Comparison of ENCODE assay signal across 2 cellular contexts in the genomic region with DNA sequence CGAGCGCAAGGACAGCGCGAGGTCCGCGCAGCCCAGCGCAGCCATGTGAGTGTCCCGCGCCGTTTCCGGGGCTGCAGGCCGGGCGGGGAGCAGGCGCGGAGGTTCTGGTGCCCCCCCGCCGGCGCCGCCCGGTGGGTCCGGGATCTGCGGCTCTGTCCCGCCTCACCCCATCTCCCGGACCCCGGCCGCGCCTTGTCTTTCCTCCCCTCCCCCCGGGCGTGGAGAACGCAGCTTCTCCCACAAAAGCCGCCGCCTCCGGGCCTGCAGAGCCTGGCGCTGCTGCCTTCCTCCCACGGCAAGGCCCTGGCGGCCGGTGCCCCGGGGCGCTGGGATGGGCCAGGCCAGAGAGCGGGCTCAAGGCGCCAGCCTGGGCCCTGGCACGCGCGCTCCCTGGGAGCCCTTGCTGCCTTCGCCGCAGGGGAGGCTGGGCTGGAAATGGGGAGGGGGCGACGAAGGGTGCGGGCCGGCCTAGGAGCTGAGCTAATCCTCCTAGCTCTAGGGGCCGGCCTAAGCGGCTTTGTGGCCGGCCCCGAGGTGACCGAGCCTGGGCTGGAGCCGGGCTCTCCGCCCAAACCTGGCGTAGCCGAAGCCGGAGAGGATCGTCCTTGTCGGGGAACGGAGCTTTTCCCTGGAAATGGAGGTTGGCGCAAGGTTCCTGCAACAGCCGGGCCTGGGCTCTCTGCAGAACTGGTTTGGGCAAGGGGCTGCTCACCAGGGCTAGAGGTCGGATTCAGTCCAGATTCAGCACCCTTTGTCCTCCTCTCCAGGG.
TF ChIP-seq lines count a peak whose summit lies in the region.

No MANE protein-coding gene starts in this region.

TF ChIP-seq in GM23338, 12 proteins besides CTCF, POLR2A, EP300 and RAD21 (continued from another document):
- TF ChIP-seq POLR2AphosphoS5 (IDR thresholded peaks at IDR 0.05; ENCODE audit: low read depth) (no peak; the same call in 1 of the 2 replicates), NANOG (IDR thresholded peaks at IDR 0.05; ENCODE audit: borderline replicate concordance) (no peak), EZH2 (IDR thresholded peaks at IDR 0.05; ENCODE audit: low read depth, unreplicated experiment) (peak; percentile 40)
- TF ChIP-seq, protein P1, sequence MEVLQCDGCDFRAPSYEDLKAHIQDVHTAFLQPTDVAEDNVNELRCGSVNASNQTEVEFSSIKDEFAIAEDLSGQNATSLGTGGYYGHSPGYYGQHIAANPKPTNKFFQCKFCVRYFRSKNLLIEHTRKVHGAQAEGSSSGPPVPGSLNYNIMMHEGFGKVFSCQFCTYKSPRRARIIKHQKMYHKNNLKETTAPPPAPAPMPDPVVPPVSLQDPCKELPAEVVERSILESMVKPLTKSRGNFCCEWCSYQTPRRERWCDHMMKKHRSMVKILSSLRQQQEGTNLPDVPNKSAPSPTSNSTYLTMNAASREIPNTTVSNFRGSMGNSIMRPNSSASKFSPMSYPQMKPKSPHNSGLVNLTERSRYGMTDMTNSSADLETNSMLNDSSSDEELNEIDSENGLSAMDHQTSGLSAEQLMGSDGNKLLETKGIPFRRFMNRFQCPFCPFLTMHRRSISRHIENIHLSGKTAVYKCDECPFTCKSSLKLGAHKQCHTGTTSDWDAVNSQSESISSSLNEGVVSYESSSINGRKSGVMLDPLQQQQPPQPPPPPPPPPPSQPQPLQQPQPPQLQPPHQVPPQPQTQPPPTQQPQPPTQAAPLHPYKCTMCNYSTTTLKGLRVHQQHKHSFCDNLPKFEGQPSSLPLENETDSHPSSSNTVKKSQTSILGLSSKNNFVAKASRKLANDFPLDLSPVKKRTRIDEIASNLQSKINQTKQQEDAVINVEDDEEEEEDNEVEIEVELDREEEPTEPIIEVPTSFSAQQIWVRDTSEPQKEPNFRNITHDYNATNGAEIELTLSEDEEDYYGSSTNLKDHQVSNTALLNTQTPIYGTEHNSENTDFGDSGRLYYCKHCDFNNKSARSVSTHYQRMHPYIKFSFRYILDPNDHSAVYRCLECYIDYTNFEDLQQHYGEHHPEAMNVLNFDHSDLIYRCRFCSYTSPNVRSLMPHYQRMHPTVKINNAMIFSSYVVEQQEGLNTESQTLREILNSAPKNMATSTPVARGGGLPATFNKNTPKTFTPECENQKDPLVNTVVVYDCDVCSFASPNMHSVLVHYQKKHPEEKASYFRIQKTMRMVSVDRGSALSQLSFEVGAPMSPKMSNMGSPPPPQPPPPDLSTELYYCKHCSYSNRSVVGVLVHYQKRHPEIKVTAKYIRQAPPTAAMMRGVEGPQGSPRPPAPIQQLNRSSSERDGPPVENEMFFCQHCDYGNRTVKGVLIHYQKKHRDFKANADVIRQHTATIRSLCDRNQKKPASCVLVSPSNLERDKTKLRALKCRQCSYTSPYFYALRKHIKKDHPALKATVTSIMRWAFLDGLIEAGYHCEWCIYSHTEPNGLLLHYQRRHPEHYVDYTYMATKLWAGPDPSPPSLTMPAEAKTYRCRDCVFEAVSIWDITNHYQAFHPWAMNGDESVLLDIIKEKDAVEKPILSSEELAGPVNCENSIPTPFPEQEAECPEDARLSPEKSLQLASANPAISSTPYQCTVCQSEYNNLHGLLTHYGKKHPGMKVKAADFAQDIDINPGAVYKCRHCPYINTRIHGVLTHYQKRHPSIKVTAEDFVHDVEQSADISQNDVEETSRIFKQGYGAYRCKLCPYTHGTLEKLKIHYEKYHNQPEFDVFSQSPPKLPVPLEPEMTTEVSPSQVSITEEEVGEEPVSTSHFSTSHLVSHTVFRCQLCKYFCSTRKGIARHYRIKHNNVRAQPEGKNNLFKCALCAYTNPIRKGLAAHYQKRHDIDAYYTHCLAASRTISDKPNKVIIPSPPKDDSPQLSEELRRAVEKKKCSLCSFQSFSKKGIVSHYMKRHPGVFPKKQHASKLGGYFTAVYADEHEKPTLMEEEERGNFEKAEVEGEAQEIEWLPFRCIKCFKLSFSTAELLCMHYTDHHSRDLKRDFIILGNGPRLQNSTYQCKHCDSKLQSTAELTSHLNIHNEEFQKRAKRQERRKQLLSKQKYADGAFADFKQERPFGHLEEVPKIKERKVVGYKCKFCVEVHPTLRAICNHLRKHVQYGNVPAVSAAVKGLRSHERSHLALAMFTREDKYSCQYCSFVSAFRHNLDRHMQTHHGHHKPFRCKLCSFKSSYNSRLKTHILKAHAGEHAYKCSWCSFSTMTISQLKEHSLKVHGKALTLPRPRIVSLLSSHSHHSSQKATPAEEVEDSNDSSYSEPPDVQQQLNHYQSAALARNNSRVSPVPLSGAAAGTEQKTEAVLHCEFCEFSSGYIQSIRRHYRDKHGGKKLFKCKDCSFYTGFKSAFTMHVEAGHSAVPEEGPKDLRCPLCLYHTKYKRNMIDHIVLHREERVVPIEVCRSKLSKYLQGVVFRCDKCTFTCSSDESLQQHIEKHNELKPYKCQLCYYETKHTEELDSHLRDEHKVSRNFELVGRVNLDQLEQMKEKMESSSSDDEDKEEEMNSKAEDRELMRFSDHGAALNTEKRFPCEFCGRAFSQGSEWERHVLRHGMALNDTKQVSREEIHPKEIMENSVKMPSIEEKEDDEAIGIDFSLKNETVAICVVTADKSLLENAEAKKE (CRISPR knock-in tag; IDR thresholded peaks at IDR 0.05), result no peak
TF ChIP-seq in GM23338: peak in this region for 1.

TF ChIP-seq in SK-N-SH, 30 proteins besides CTCF, POLR2A, EP300 and RAD21 (continued from another document):
- TF ChIP-seq POLR2AphosphoS5 (IDR thresholded peaks at IDR 0.05; ENCODE audit: low read depth, low read length) (peak; percentile 63; the same call in 1 of the 2 replicates), GABPA (IDR thresholded peaks at IDR 0.05; ENCODE audit: low read depth) (no peak), TAF1 (IDR thresholded peaks at IDR 0.05; ENCODE audit: borderline replicate concordance, low read depth, low read length) (peak; percentile 8; the same call in 1 of the 2 replicates), MXI1 (IDR thresholded peaks at IDR 0.05; ENCODE audit: low read depth, low read length) (peak; percentile 45; the same call in 1 of the 2 replicates)
